Comparison of ENCODE assay signal across 14 cellular contexts in genomic region chr3:143831998-143832397, GRCh38. TPM values are rescaled to one million over a fixed set of nuclear protein-coding genes. Genes with fewer than 3 reads are reported as not detected.
DNase-seq lines count a peak whose midpoint lies in the region; ATAC-seq and TF ChIP-seq lines count a peak whose summit lies in the region.
"Had no signal": no experiment of that assay in that cellular context is flagged by ENCODE, and none has a peak within 500 bp of the region (broad histone marks: within the 10 kb centered on the region; RNA-seq: fewer than 3 reads in every experiment).

No MANE protein-coding gene starts in this region.

- 100% methylated on average over 1 of the region's 1 CpG for WGBS in mammary epithelial cell (ENCODE audit: low coverage, missing lambda C conversion rate)

- POLR2A ChIA-PET in MCF 10A (lab: Yijun Ruan, JAX) = interaction anchor here (1.0 to 2.3 kb wide), 2 partner anchors 17 to 139 kb away, joined by 3 to 21 read pairs; partner anchors contain the start of genes DIPK2A and SLC9A9

- no peak overlapping the region for H2AFZ ChIP-seq in mammary epithelial cell (ENCODE audit: low read depth, low read length)

- H3K27me3 Mint-ChIP-seq in MCF 10A (ENCODE audit: insufficient read depth, unreplicated experiment) = no peaks in the 10 kb centered on the region
- H3K27me3 Mint-ChIP-seq: activated naive CD4-positive, alpha-beta T cell treated with anti-CD3 and anti-CD28 coated beads, Interleukin-2, amount 50 U/mL, for 24 hours had no signal

- H3K4me3 Mint-ChIP-seq in MCF 10A (ENCODE audit: unreplicated experiment) = no peak overlapping the region
- H3K4me3 Mint-ChIP-seq: endodermal cell had no signal

- H3K36me3 Mint-ChIP-seq in MCF 10A (ENCODE audit: insufficient read depth, unreplicated experiment) = no peaks in the 10 kb centered on the region

- ATAC-seq in HG02759 (IDR thresholded peaks at IDR 0.05; ENCODE audit: unreplicated experiment) (peak; percentile 72), HG03469 (IDR thresholded peaks at IDR 0.05; ENCODE audit: unreplicated experiment) (peak; percentile 47)

- dilution Hi-C loops in mammary epithelial cell (cut with HindIII; ENCODE audit: low sequenced_read_pairs) = no loop called here

- H3K4me1 ChIP-seq in mammary epithelial cell (ENCODE audit: insufficient read depth, low read length) = peaks cover 22% of the 10 kb centered on the region

- H3K4me3 ChIP-seq in mammary epithelial cell (replicated peaks in 1 of 3; ENCODE audit: insufficient read depth in 1 of 3, low read depth in 2 of 3, low read length in 3 of 3) = no peak overlapping the region

- no peaks in the 10 kb centered on the region for H3K36me3 ChIP-seq in mammary epithelial cell (ENCODE audit: insufficient read depth, low read length)
- H3K36me3 ChIP-seq: neutrophil, WERI-Rb-1 had no signal

- H4K20me1 ChIP-seq in mammary epithelial cell (ENCODE audit: insufficient read depth, low read length) = no peaks in the 10 kb centered on the region

- no peaks in the 10 kb centered on the region for H3K27me3 ChIP-seq in mammary epithelial cell (ENCODE audit: insufficient read depth, low read length)
- H3K27me3 ChIP-seq: neutrophil had no signal

- CTCF ChIA-PET in mammary epithelial cell (lab: Charles Lee; ENCODE audit: low non-redundant PET) = interaction anchor here (0.6 kb wide), 1 partner anchor 14 kb away, joined by 4 read pairs; no protein-coding TSS in a partner anchor
- CTCF ChIA-PET in MCF 10A (lab: Yijun Ruan, JAX) = no interaction called here

- peak overlapping the region; percentile 34 for H3K27ac ChIP-seq in mammary epithelial cell (ENCODE audit: insufficient read depth, low read depth, low read length)
- H3K27ac ChIP-seq: neutrophil, WERI-Rb-1 had no signal

- DNase-seq in mammary epithelial cell = no peak
- DNase-seq in MCF 10A (ENCODE audit: unreplicated experiment) = no peak
- DNase-seq in HCEC 1CT = no peak
- DNase-seq in NCI-H345 (lab: John Stamatoyannopoulos, UW) = no peak
- DNase-seq in HuH-7.5 (ENCODE audit: low spot score) = no peak
- DNase-seq in activated effector memory CD4-positive, alpha-beta T cell treated with anti-CD3 and anti-CD28 coated beads, Interleukin-2, amount 50 U/mL, for 16 hours = no peak
- DNase-seq: endodermal cell, GDM1, NCI-H1417 treated with DMSO at 0.1 percent for 48 hours, WERI-Rb-1 had no signal

- intact Hi-C loops in mammary epithelial cell (cut with micrococcal nuclease) (no loop called here), MCF 10A (cut with micrococcal nuclease) (no loop called here)

- BruUV-seq in mammary epithelial cell (replicated peaks; lab: Mats Ljungman, UMichigan) (no TSS peak), MCF 10A (replicated peaks; lab: Mats Ljungman, UMichigan) (no TSS peak)

- no peak overlapping the region for H3K27ac Mint-ChIP-seq in MCF 10A (ENCODE audit: low read depth, unreplicated experiment)
- H3K27ac Mint-ChIP-seq: activated naive CD4-positive, alpha-beta T cell treated with anti-CD3 and anti-CD28 coated beads, Interleukin-2, amount 50 U/mL, for 24 hours; endodermal cell had no signal

- H3K9me3 ChIP-seq in mammary epithelial cell (replicated peaks; ENCODE audit: insufficient read depth, low read length) = no peaks in the 10 kb centered on the region
- H3K9me3 ChIP-seq: neutrophil had no signal

- no peaks in the 10 kb centered on the region for H3K79me2 ChIP-seq in mammary epithelial cell (ENCODE audit: insufficient read depth, low read length)

- no peak overlapping the region for H3K4me2 ChIP-seq in mammary epithelial cell (ENCODE audit: insufficient read depth, low read depth, low read length)

- H3K9ac ChIP-seq in mammary epithelial cell (ENCODE audit: insufficient read depth, low read length) = no peak overlapping the region

- no peaks in the 10 kb centered on the region for H3K9me3 Mint-ChIP-seq in MCF 10A (ENCODE audit: unreplicated experiment)
- H3K9me3 Mint-ChIP-seq: activated naive CD4-positive, alpha-beta T cell treated with anti-CD3 and anti-CD28 coated beads, Interleukin-2, amount 50 U/mL, for 24 hours; endodermal cell had no signal

- in situ Hi-C loops in mammary epithelial cell (cut with MboI; ENCODE audit: low sequenced_read_pairs in 2 of 2) = no loop called here

- peaks cover 17% of the 10 kb centered on the region for H3K4me1 Mint-ChIP-seq in MCF 10A (ENCODE audit: insufficient read depth, unreplicated experiment)

- TF ChIP-seq CTCF in mammary epithelial cell (conservative IDR thresholded peaks at IDR 0.05 in 1 of 2, IDR thresholded peaks at IDR 0.05 in 1 of 2; ENCODE audit: extremely low read depth in 1 of 2, insufficient read depth in 1 of 2, low read depth in 1 of 2, low read length in 2 of 2) (no peak), MCF 10A (IDR thresholded peaks at IDR 0.05; ENCODE audit: unreplicated experiment) (no peak)

RNA-seq across cellular contexts. Expression of gene SLC9A9, which starts 16.3 kb away (rescaled TPM):
- total RNA-seq in mammary epithelial cell = 1 to 10 TPM; 4.3 to 7.8 TPM
- 2.8 TPM for polyA plus RNA-seq in mammary epithelial cell
- polyA minus RNA-seq in mammary epithelial cell = 36.2 TPM
- 2.0 and 2.2 TPM in 2 replicates for total RNA-seq in MCF 10A (2022)
